Comparison of ENCODE assay signal across 8 cellular contexts in genomic region chr4:124334119-124334518, GRCh38.
DNase-seq lines count a peak whose midpoint lies in the region; ATAC-seq, FAIRE-seq and TF ChIP-seq lines count a peak whose summit lies in the region.

No MANE protein-coding gene starts in this region.

- no peak overlapping the region for H3K4me3 Mint-ChIP-seq in nephron progenitor cell

- TF ChIP-seq CTCF in Panc1 (IDR thresholded peaks at IDR 0.05), result peak; percentile 44; the same call in 1 of the 2 replicates
- TF ChIP-seq CTCF in epithelial cell of proximal tubule (conservative IDR thresholded peaks at IDR 0.05; ENCODE audit: low read depth, low read length), result peak; percentile 69
- TF ChIP-seq CTCF in nephron progenitor cell (IDR thresholded peaks at IDR 0.05), result peak; percentile 58

- CTCF ChIA-PET in Panc1 (lab: Charles Lee), result interaction anchor here (1.4 kb wide), 1 partner anchor 949 kb away, joined by 6 read pairs; no protein-coding TSS in a partner anchor

- H3K4me3 ChIP-seq in Panc1 (ENCODE audit: low read depth in 2 of 2, low read length in 2 of 2) (no peak overlapping the region), epithelial cell of proximal tubule (ENCODE audit: low read depth, low read length) (no peak overlapping the region)

- H3K9me3 Mint-ChIP-seq in nephron progenitor cell, result no peaks in the 10 kb centered on the region

- in situ Hi-C loops in Panc1 (cut with HindIII; ENCODE audit: low pct_unique_long_range_greater_than_20kb, low sequenced_read_pairs), result no loop called here

- no peaks in the 10 kb centered on the region for H3K36me3 Mint-ChIP-seq in nephron progenitor cell (ENCODE audit: low read depth)

- H3K27me3 Mint-ChIP-seq in nephron progenitor cell (ENCODE audit: low read depth, poor library complexity), result no peaks in the 10 kb centered on the region

- no peaks in the 10 kb centered on the region for H3K4me1 ChIP-seq in Panc1 (ENCODE audit: control insufficient read depth, insufficient read depth, low read length)

- no peak overlapping the region for H3K27ac ChIP-seq in Panc1 (ENCODE audit: low read length)

- BruUV-seq in Panc1 (replicated peaks; lab: Mats Ljungman, UMichigan), result no TSS peak

- H3K4me1 Mint-ChIP-seq in nephron progenitor cell, result peaks cover 15% of the 10 kb centered on the region

- ATAC-seq in HG03469 (IDR thresholded peaks at IDR 0.05; ENCODE audit: unreplicated experiment) (peak; percentile 69), Panc1 (no peak; the same call in 1 of the 2 replicates), HG03521 (IDR thresholded peaks at IDR 0.05; ENCODE audit: unreplicated experiment) (no peak), HG02981 (IDR thresholded peaks at IDR 0.05; ENCODE audit: unreplicated experiment) (no peak), GM21526 (IDR thresholded peaks at IDR 0.05; ENCODE audit: low FRiP score, unreplicated experiment) (no peak)

- no peaks in the 10 kb centered on the region for H3K9me3 ChIP-seq in Panc1 (ENCODE audit: control insufficient read depth, insufficient read depth, low read depth, low read length)

- H3K27ac Mint-ChIP-seq in nephron progenitor cell, result no peak overlapping the region

- peak; percentile 24 for DNase-seq in Panc1 (ENCODE audit: low read depth, low spot score)
- DNase-seq in epithelial cell of proximal tubule (ENCODE audit: low read depth), result peak; percentile 53
- DNase-seq in nephron progenitor cell, result peak; percentile 20

- H3K36me3 ChIP-seq in Panc1 (ENCODE audit: control insufficient read depth, insufficient read depth, low read length), result no peaks in the 10 kb centered on the region

- H3K27me3 ChIP-seq in Panc1 (ENCODE audit: control insufficient read depth, insufficient read depth, low read length), result no peaks in the 10 kb centered on the region

- POLR2A ChIA-PET in Panc1 (lab: Charles Lee), result no interaction called here

- intact Hi-C loops in Panc1 (cut with micrococcal nuclease; ENCODE audit: unreplicated experiment), result loop anchor here (5.0 kb wide), 2 partner anchors 913 to 948 kb away; no protein-coding TSS in a partner anchor

- FAIRE-seq in G401.6 (lab: Jason Lieb, UNC), result peak; percentile 97
